Comparison of ENCODE assay signal across 18 cellular contexts in genomic region chr12:90851800-90852718, GRCh38.
"Had no signal": no experiment of that assay in that cellular context is flagged by ENCODE, and none has a peak within 500 bp of the region (broad histone marks: within the 10 kb centered on the region; RNA-seq: fewer than 3 reads in every experiment).

No MANE protein-coding gene starts in this region.

- H3K4me3 ChIP-seq: adrenal gland, esophagus muscularis mucosa, hepatocyte, left ventricle myocardium inferior, smooth muscle cell, tibial nerve had no signal

- H3K9me3 ChIP-seq: adrenal gland, esophagus muscularis mucosa, left ventricle myocardium inferior, tibial nerve had no signal

- H3K27ac ChIP-seq: adrenal gland, esophagus muscularis mucosa, hepatocyte, left ventricle myocardium inferior, tibial nerve, VCaP had no signal

- H3K27me3 ChIP-seq: adrenal gland, esophagus muscularis mucosa, hepatocyte, tibial nerve had no signal

- DNase-seq: activated CD4-positive, alpha-beta T cell treated with anti-CD3 and anti-CD28 coated beads, Interleukin-2, amount 50 U/mL, for 48 hours; activated naive CD4-positive, alpha-beta T cell treated with anti-CD3 and anti-CD28 coated beads, Interleukin-2, amount 50 U/mL, for 16 hours; activated T-cell treated with anti-CD3 and anti-CD28 coated beads, Interleukin-2, amount 50 U/mL, for 1 hour; adrenal gland; islet precursor cell; left ventricle myocardium inferior; nephron progenitor cell; occipital lobe; right cardiac atrium; stimulated activated CD4-positive, alpha-beta T cell treated with anti-CD3 and anti-CD28 coated beads, Interleukin-4, amount 100 ng/mL, for 4 hours; stimulated activated CD8-positive, alpha-beta memory T cell treated with anti-CD3 and anti-CD28 coated beads, Interleukin-4, amount 100 ng/mL, for 48 hours; stimulated activated naive CD4-positive, alpha-beta T cell treated with Interleukin-2 at 50 U/mL for 16 hours; substantia nigra had no signal

- H3K4me3 Mint-ChIP-seq: nephron progenitor cell had no signal

- H3K36me3 ChIP-seq: adrenal gland, esophagus muscularis mucosa, left ventricle myocardium inferior, tibial nerve had no signal

- H3K27ac Mint-ChIP-seq: nephron progenitor cell had no signal

- H3K4me1 ChIP-seq: adrenal gland, esophagus muscularis mucosa, left ventricle myocardium inferior had no signal
